In genomic region chr17:17200831-17201230, GRCh38 we compare ENCODE assay signal across 2 cellular contexts.
TF ChIP-seq lines count a peak whose summit lies in the region.

No MANE protein-coding gene starts in this region.

TF ChIP-seq in liver, 16 proteins besides CTCF, POLR2A, EP300 and RAD21:
- TF ChIP-seq ATF3 (IDR thresholded peaks at IDR 0.05) (no peak), NR2F2 (IDR thresholded peaks at IDR 0.05) (peak; percentile 26), REST (IDR thresholded peaks at IDR 0.05) (no peak)
TF ChIP-seq in liver: peak in this region for 1.

TF ChIP-seq in HepG2, 621 proteins besides CTCF, POLR2A, EP300 and RAD21:
- TF ChIP-seq CBX5 (CRISPR knock-in tag; IDR thresholded peaks at IDR 0.05; ENCODE audit: borderline replicate concordance) (no peak), HOXA7 (CRISPR knock-in tag; IDR thresholded peaks at IDR 0.05) (no peak), CREM (IDR thresholded peaks at IDR 0.05) (no peak), CREM (CRISPR knock-in tag; IDR thresholded peaks at IDR 0.05) (no peak), ZNF230 (CRISPR knock-in tag; IDR thresholded peaks at IDR 0.05) (no peak), PHB2 (IDR thresholded peaks at IDR 0.05; ENCODE audit: partially characterized antibody) (no peak), PHF8 (CRISPR knock-in tag; IDR thresholded peaks at IDR 0.05) (no peak), TBL1XR1 (IDR thresholded peaks at IDR 0.05; ENCODE audit: borderline replicate concordance, low read length, partially characterized antibody) (no peak), SNAI1 (CRISPR knock-in tag; IDR thresholded peaks at IDR 0.05; ENCODE audit: borderline replicate concordance) (no peak), ZNF530 (CRISPR knock-in tag; IDR thresholded peaks at IDR 0.05; ENCODE audit: low read depth) (no peak), ZNF253 (CRISPR knock-in tag; IDR thresholded peaks at IDR 0.05; ENCODE audit: borderline replicate concordance) (no peak), ZFP62 (CRISPR knock-in tag; IDR thresholded peaks at IDR 0.05) (no peak)
